8 cellular contexts compared by ENCODE assay signal in the genomic region with DNA sequence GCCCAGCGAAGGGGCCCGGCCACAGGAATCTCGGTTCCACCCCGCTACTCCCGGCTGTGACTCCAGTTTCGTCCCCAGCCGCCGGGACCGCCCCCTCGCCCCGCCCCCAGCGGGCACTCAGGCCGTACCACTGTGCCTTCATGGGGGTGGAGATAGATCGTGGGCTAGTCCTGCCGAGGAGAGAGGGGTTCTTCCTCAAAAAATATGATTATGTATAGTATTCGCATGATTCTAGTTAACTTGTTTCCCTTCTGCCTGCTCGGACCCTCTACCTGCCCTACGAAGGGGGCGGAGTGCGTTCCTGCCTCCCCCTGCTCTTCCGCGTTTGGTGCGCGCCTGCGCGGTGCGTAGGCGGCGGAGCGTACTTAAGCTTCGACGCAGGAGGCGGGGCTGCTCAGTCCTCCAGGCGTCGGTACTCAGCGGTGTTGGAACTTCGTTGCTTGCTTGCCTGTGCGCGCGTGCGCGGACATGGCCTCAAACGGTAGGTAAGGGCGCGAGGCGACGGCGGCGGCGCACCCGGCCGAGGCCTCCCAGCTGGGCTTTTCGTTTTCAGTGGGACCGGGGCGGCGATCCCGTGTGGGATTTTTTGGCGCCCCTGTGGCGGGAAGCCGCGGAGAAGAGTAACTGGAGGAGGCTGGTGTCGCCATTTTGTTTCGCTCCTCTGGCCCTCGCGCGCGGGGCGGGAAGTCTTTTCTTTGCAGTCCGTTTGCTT. TPM values are rescaled to one million over a fixed set of nuclear protein-coding genes. Genes with fewer than 3 reads are reported as not detected.
DNase-seq lines count a peak whose midpoint lies in the region; ATAC-seq, FAIRE-seq and TF ChIP-seq lines count a peak whose summit lies in the region.

Gene FUS, plus strand, starts transcription at position 393 of the 712 bp plus-strand sequence. Its CDS starts 76 bp downstream, at position 469.

- no peaks in the 10 kb centered on the region for H3K9me3 ChIP-seq in SU-DHL-6 (ENCODE audit: insufficient read depth, low read length)
- H3K9me3 ChIP-seq in pancreas = no peaks in the 10 kb centered on the region
- H3K9me3 ChIP-seq in thyroid gland = no peaks in the 10 kb centered on the region

- H3K27me3 Mint-ChIP-seq in activated naive CD8-positive, alpha-beta T cell treated with anti-CD3 and anti-CD28 coated beads, Interleukin-2, amount 10 ng/mL, durations not matched to agents 7 days and 5 days = no peaks in the 10 kb centered on the region

- H3K27ac ChIP-seq in SU-DHL-6 (ENCODE audit: low read depth, low read length) (peak within 1 kb of the TSS; percentile 89), pancreas (peak within 1 kb of the TSS; percentile 89 to 98 (median 92)), thyroid gland (peak within 1 kb of the TSS; percentile 88 to 98 (median 97))

- DNase-seq in GM12864 (ENCODE audit: low read depth) = peak; percentile 77
- DNase-seq in NCI-H1105 (lab: John Stamatoyannopoulos, UW) = peak; percentile 74
- peak; percentile 96 for DNase-seq in activated naive CD8-positive, alpha-beta T cell treated with anti-CD3 and anti-CD28 coated beads, Interleukin-2, amount 10 ng/mL, durations not matched to agents 7 days and 5 days
- peak; percentile 80 to 97 (median 93) for DNase-seq in head of caudate nucleus
- peak; percentile 85 to 99 (median 94) for DNase-seq in pancreas
- DNase-seq in thyroid gland = peak; percentile 87 to 89

- H3K4me2 ChIP-seq in SU-DHL-6 (ENCODE audit: low read depth, low read length, poor library complexity, severe bottlenecking) = peak within 1 kb of the TSS; percentile 82

- H3K27me3 ChIP-seq in SU-DHL-6 (ENCODE audit: low read length) (no peaks in the 10 kb centered on the region), pancreas (no peaks in the 10 kb centered on the region), thyroid gland (no peaks in the 10 kb centered on the region)

- ATAC-seq in HG02623 (IDR thresholded peaks at IDR 0.05; ENCODE audit: unreplicated experiment) = peak; percentile 48
- ATAC-seq in activated naive CD8-positive, alpha-beta T cell treated with anti-CD3 and anti-CD28 coated beads, Interleukin-2, amount 10 ng/mL, durations not matched to agents 7 days and 5 days (ENCODE audit: low read depth) = peak; percentile 60
- peak; percentile 87 to 93 (median 90) for ATAC-seq in pancreas

- H3K27ac Mint-ChIP-seq in activated naive CD8-positive, alpha-beta T cell treated with anti-CD3 and anti-CD28 coated beads, Interleukin-2, amount 10 ng/mL, durations not matched to agents 7 days and 5 days = peak within 1 kb of the TSS; percentile 97

- POLR2A ChIA-PET in activated naive CD8-positive, alpha-beta T cell treated with anti-CD3 and anti-CD28 coated beads, Interleukin-2, amount 10 ng/mL, durations not matched to agents 7 days and 5 days (lab: Charles Lee) = interaction anchor here (0.6 to 5.9 kb wide), 57 partner anchors 8 to 693 kb away, joined by 3 to 138 read pairs (median 5); partner anchors contain the start of genes ARMC5, HSD3B7, ITGAX and KAT8

- peak within 1 kb of the TSS; percentile 93 for H3K9ac ChIP-seq in SU-DHL-6 (ENCODE audit: low read length)

- no peak for TF ChIP-seq CTCF in GM12864 (IDR thresholded peaks at IDR 0.05; ENCODE audit: low read depth, low read length, missing control alignments)
- no peak for TF ChIP-seq CTCF in SU-DHL-6 (IDR thresholded peaks at IDR 0.05; ENCODE audit: insufficient read depth, low read length, poor library complexity, severe bottlenecking)
- TF ChIP-seq CTCF in pancreas (IDR thresholded peaks at IDR 0.05) = no peak
- peak in 1 of 6 experiments; percentile 7 for TF ChIP-seq CTCF in thyroid gland (IDR thresholded peaks at IDR 0.05)

- peak within 1 kb of the TSS; percentile 99 for H3K4me3 Mint-ChIP-seq in activated naive CD8-positive, alpha-beta T cell treated with anti-CD3 and anti-CD28 coated beads, Interleukin-2, amount 10 ng/mL, durations not matched to agents 7 days and 5 days

- peaks cover 36% of the 10 kb centered on the region for H3K36me3 Mint-ChIP-seq in activated naive CD8-positive, alpha-beta T cell treated with anti-CD3 and anti-CD28 coated beads, Interleukin-2, amount 10 ng/mL, durations not matched to agents 7 days and 5 days

- H3K4me1 Mint-ChIP-seq in activated naive CD8-positive, alpha-beta T cell treated with anti-CD3 and anti-CD28 coated beads, Interleukin-2, amount 10 ng/mL, durations not matched to agents 7 days and 5 days = peaks cover 44% of the 10 kb centered on the region

- no peaks in the 10 kb centered on the region for H3K9me3 Mint-ChIP-seq in activated naive CD8-positive, alpha-beta T cell treated with anti-CD3 and anti-CD28 coated beads, Interleukin-2, amount 10 ng/mL, durations not matched to agents 7 days and 5 days

- peaks cover 32% of the 10 kb centered on the region for H4K20me1 ChIP-seq in SU-DHL-6 (ENCODE audit: low read depth, low read length)

- no peaks in the 10 kb centered on the region for H3F3A ChIP-seq in SU-DHL-6 (ENCODE audit: insufficient read depth)

- peak within 1 kb of the TSS; percentile 86 for H2AFZ ChIP-seq in SU-DHL-6 (ENCODE audit: low read depth, low read length, severe bottlenecking)

- H3K4me1 ChIP-seq in pancreas = peaks cover 13 to 16% (median 14%) of the 10 kb centered on the region in 3 donors
- H3K4me1 ChIP-seq in thyroid gland = peaks cover 25 to 26% of the 10 kb centered on the region in 2 donors

- no peaks in the 10 kb centered on the region for H3K9me2 ChIP-seq in SU-DHL-6 (replicated peaks; ENCODE audit: insufficient read depth, low read length)

- intact Hi-C loops in head of caudate nucleus (cut with DNase I) (loop anchor here (10.0 kb wide), 1 partner anchor 265 kb away; the partner anchor contains the start of gene ZNF843), pancreas (cut with DNase I) (no loop called here), thyroid gland (cut with DNase I) (loop anchor here (10.0 kb wide), 2 partner anchors 85 to 285 kb away; partner anchors contain the start of gene VKORC1)

- peak; percentile 97 to 99 for TF ChIP-seq POLR2A in thyroid gland (IDR thresholded peaks at IDR 0.05)

- H3K4me3 ChIP-seq in GM12864 (ENCODE audit: low read depth, low read length) (peak within 1 kb of the TSS; percentile 88), SU-DHL-6 (ENCODE audit: insufficient read depth, low read length, poor library complexity, severe bottlenecking) (peak within 1 kb of the TSS; percentile 97), pancreas (peak within 1 kb of the TSS; percentile 57 to 92 (median 72)), thyroid gland (replicated peaks in 1 of 3) (peak within 1 kb of the TSS; percentile 59 to 98 (median 84))

- peaks cover 51% of the 10 kb centered on the region for H3K79me2 ChIP-seq in SU-DHL-6 (ENCODE audit: insufficient read depth, low read length)

- FAIRE-seq in pancreas (lab: Jason Lieb, UNC) = no peak

- WGBS in pancreas, 2 donors = 0% methylated on average over 67 to 69 of the region's 69 CpGs
- WGBS in thyroid gland, 2 donors = 1 to 2% methylated on average over 18 to 28 of the region's 69 CpGs

- peaks cover 36% of the 10 kb centered on the region for H3K36me3 ChIP-seq in SU-DHL-6 (ENCODE audit: low read length)
- peaks cover 0 to 25% (median 5%) of the 10 kb centered on the region in 3 donors for H3K36me3 ChIP-seq in pancreas
- peaks cover 22 to 27% of the 10 kb centered on the region in 2 donors for H3K36me3 ChIP-seq in thyroid gland

RNA-seq across cellular contexts. Expression of gene FUS, which starts in this region (rescaled TPM):
- 100 to 1,000 TPM; 540 to 618 TPM for total RNA-seq in activated naive CD8-positive, alpha-beta T cell treated with anti-CD3 and anti-CD28 coated beads, Interleukin-2, amount 10 ng/mL, durations not matched to agents 7 days and 5 days
- total RNA-seq in pancreas = 100 to 1,000 TPM in 3 of 6 donors, 10 to 100 TPM in 3; 69.4 to 134 (median 89.7) TPM
- polyA plus RNA-seq in pancreas = 100 to 1,000 TPM; 243 to 379 TPM
- 10 to 100 TPM; 41.7 to 88.5 (median 70.5) TPM for total RNA-seq in thyroid gland

Comparison
In these comparisons a context has a peak if more than half of its experiments do, and no peak if none do; other contexts are left out.
1. Peak in every context shown above with its lines: DNase-seq, ATAC-seq, H3K4me3 ChIP-seq and H3K27ac ChIP-seq.
2. intact Hi-C loops: an anchor here in head of caudate nucleus (10.0 kb wide) and thyroid gland (10.0 kb wide); none called in pancreas.